ENCODE assay signal across 9 cellular contexts in the genomic region with DNA sequence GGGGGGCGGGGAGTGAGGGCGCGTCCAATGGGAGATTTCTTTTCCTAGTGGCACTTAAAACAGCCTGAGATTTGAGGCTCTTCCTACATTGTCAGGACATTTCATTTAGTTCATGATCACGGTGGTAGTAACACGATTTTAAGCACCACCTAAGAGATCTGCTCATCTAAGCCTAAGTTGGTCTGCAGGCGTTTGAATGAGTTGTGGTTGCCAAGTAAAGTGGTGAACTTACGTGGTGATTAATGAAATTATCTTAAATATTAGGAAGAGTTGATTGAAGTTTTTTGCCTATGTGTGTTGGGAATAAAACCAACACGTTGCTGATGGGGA. TPM values are rescaled to one million over a fixed set of nuclear protein-coding genes. Genes with fewer than 3 reads are reported as not detected.
DNase-seq lines count a peak whose midpoint lies in the region; ATAC-seq and TF ChIP-seq lines count a peak whose summit lies in the region.
"Had no signal": no experiment of that assay in that cellular context is flagged by ENCODE, and none has a peak within 500 bp of the region (broad histone marks: within the 10 kb centered on the region; RNA-seq: fewer than 3 reads in every experiment).

No MANE protein-coding gene starts in this region.

- peaks cover 22 to 30% of the 10 kb centered on the region in 2 donors for H3K4me1 Mint-ChIP-seq in natural killer cell treated with Interleukin-12 subunit alpha and Interleukin-12 subunit beta and Interleukin-15 and Interleukin-18, amount 100 ng/mL, for 72 hours (ENCODE audit: low read depth in 2 of 2)

- no peaks in the 10 kb centered on the region for H3K36me3 Mint-ChIP-seq in natural killer cell treated with Interleukin-12 subunit alpha and Interleukin-12 subunit beta and Interleukin-15 and Interleukin-18, amount 100 ng/mL, for 72 hours

- no peaks in the 10 kb centered on the region for H3K27me3 ChIP-seq in BE2C

- peak overlapping the region; percentile 93 for H3K4me3 ChIP-seq in BE2C (ENCODE audit: low read depth, low read length)
- peak overlapping the region; percentile 96 for H3K4me3 ChIP-seq in coronary artery

- peak overlapping the region; percentile 78 to 85 for H3K27ac Mint-ChIP-seq in natural killer cell treated with Interleukin-12 subunit alpha and Interleukin-12 subunit beta and Interleukin-15 and Interleukin-18, amount 100 ng/mL, for 72 hours

- TF ChIP-seq CTCF in BE2C (IDR thresholded peaks at IDR 0.05; ENCODE audit: low read depth, low read length): no peak
- no peak for TF ChIP-seq CTCF in coronary artery (IDR thresholded peaks at IDR 0.05)

- no peaks in the 10 kb centered on the region for H3K36me3 ChIP-seq in BE2C
- H3K36me3 ChIP-seq in KOPT-K1 (ENCODE audit: insufficient read depth, low read length): no peaks in the 10 kb centered on the region; the same call in 1 of the 2 replicates

- H3K27ac ChIP-seq in KOPT-K1 (ENCODE audit: low read depth, low read length, poor library complexity, severe bottlenecking) (peak overlapping the region; percentile 65), coronary artery (peak overlapping the region in 1 of 2 donors; percentile 96)

- no peaks in the 10 kb centered on the region for H3K4me1 ChIP-seq in BE2C

- DNase-seq in BE2C (no peak), coronary artery (ENCODE audit: low spot score) (no peak), SKM-1 treated with dmso at 0.1 percent for 144 hours (lab: John Stamatoyannopoulos, UW; ENCODE audit: unreplicated experiment) (no peak), DMS 273 (lab: John Stamatoyannopoulos, UW; ENCODE audit: unreplicated experiment) (no peak), D341Med (ENCODE audit: low spot score) (no peak)
- DNase-seq in natural killer cell treated with Interleukin-12 subunit alpha and Interleukin-12 subunit beta and Interleukin-15 and Interleukin-18, amount 100 ng/mL, for 72 hours (ENCODE audit: low spot score): no peak
- DNase-seq in effector CD8-positive, alpha-beta T cell (lab: John Stamatoyannopoulos, UW): no peak

- H3K9me3 ChIP-seq in BE2C (no peaks in the 10 kb centered on the region), KOPT-K1 (ENCODE audit: insufficient read depth, low read length, poor library complexity, severe bottlenecking) (no peaks in the 10 kb centered on the region)

- H3K4me3 Mint-ChIP-seq in natural killer cell treated with Interleukin-12 subunit alpha and Interleukin-12 subunit beta and Interleukin-15 and Interleukin-18, amount 100 ng/mL, for 72 hours: peak overlapping the region; percentile 84

- no peaks in the 10 kb centered on the region for H3K9me3 Mint-ChIP-seq in natural killer cell treated with Interleukin-12 subunit alpha and Interleukin-12 subunit beta and Interleukin-15 and Interleukin-18, amount 100 ng/mL, for 72 hours

- H3K27me3 Mint-ChIP-seq in natural killer cell treated with Interleukin-12 subunit alpha and Interleukin-12 subunit beta and Interleukin-15 and Interleukin-18, amount 100 ng/mL, for 72 hours: no peaks in the 10 kb centered on the region

- ATAC-seq in natural killer cell treated with Interleukin-12 subunit alpha and Interleukin-12 subunit beta and Interleukin-15 and Interleukin-18, amount 100 ng/mL, for 72 hours: no peak

RNA-seq across cellular contexts. Expression of gene HTT, which starts 1.1 kb away (rescaled TPM):
- polyA plus RNA-seq in BE2C (2012; ENCODE audit: insufficient read depth, insufficient read length, low read depth): 20.7 TPM
- total RNA-seq in natural killer cell treated with Interleukin-12 subunit alpha and Interleukin-12 subunit beta and Interleukin-15 and Interleukin-18, amount 100 ng/mL, for 72 hours: 100 to 1,000 TPM in 1 of 2 donors, 10 to 100 TPM in 1; 62.4 to 116 TPM

RNA-seq across cellular contexts. Expression of gene HTT-AS, which starts 1.3 kb away (rescaled TPM):
- polyA plus RNA-seq in BE2C (2012; ENCODE audit: insufficient read depth, insufficient read length, low read depth): not detected
- not detected for total RNA-seq in natural killer cell treated with Interleukin-12 subunit alpha and Interleukin-12 subunit beta and Interleukin-15 and Interleukin-18, amount 100 ng/mL, for 72 hours
- total RNA-seq: lung microvascular endothelial cell had no signal
